1 cellular context compared by ENCODE assay signal in the genomic region with DNA sequence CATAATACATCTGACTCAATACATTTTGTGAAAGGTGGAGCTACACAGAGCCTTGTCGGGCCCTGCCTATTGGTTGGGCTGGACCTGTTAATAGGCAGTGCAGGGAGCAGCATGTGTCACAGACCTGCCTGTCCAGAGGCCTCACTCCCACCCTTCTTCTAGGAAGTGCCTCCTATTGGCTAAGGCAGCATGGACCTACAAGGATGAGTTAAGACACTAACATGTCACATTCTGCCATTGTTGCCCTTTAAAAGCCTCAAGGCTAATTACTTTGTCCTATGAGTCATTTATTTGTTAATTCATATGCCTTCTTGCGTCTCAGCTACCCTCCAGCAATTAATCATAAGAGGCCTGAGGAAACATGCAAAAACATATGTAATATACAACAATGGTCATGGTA.
A peak's percentile ranks its signal among the peaks of the same experiment; 100 is the strongest.
TF ChIP-seq lines count a peak whose summit lies in the region.

No MANE protein-coding gene starts in this region.

TF ChIP-seq in K562, 482 proteins besides CTCF, POLR2A, EP300 and RAD21 (continued from another document):
- TF ChIP-seq ZNF407 (IDR thresholded peaks at IDR 0.05; ENCODE audit: low read depth) (no peak), BACH1 (tag; IDR thresholded peaks at IDR 0.05) (no peak), ARHGAP35 (IDR thresholded peaks at IDR 0.05; ENCODE audit: partially characterized antibody) (no peak), HMG20B (CRISPR knock-in tag; IDR thresholded peaks at IDR 0.05) (no peak), ZKSCAN3 (CRISPR knock-in tag; IDR thresholded peaks at IDR 0.05) (no peak), CEBPG (CRISPR knock-in tag; IDR thresholded peaks at IDR 0.05) (no peak), CEBPG (tag; conservative IDR thresholded peaks at IDR 0.05 in 1 of 2, IDR thresholded peaks at IDR 0.05 in 1 of 2) (peak in 1 of 2 experiments; percentile 67; a peak in 2 of 4 replicates)
